ENCODE assay signal across 8 cellular contexts in the genomic region with DNA sequence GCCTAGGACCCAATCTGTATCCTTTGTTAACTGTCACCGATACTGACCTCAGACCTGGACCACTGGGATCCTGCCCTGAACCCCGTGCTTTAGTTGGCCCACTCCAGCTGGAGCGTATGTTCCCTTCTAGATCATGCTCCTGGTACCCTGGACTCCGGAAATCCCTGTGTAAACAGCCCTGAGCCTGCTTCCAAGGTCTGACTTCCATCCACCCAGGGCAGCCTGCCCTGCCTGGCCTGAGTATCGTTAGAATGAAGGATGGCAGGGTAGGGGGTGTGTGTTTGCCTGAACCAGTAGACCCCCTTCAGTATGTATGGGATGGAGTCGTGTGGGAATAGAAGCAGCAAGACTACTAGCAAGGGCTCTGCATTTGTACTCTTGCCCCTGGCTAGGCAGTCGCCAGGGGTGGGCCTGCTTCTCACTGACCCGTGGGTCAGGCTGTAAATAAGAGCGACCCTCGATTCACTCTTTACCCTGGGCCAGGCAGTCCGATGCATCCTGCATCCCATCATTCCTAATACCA. TPM values are rescaled to one million over a fixed set of nuclear protein-coding genes. Genes with fewer than 3 reads are reported as not detected.
DNase-seq lines count a peak whose midpoint lies in the region; ATAC-seq and TF ChIP-seq lines count a peak whose summit lies in the region.

No MANE protein-coding gene starts in this region.

- peak overlapping the region; percentile 46 for H3K4me3 Mint-ChIP-seq in activated naive CD8-positive, alpha-beta T cell treated with anti-CD3 and anti-CD28 coated beads, Interleukin-2, amount 50 U/mL, for 24 hours
- peak overlapping the region; percentile 12 to 48 for H3K4me3 Mint-ChIP-seq in stimulated activated naive B cell treated with anti-CD40 and anti-IgM and Interleukin-4, amounts not matched to agents 10 μg/mL and 1 μg/mL and 100 μg/mL, for 72 hours

- no peaks in the 10 kb centered on the region for H3K79me2 ChIP-seq in PC-9 (ENCODE audit: low read depth)

- ATAC-seq in activated naive CD8-positive, alpha-beta T cell treated with anti-CD3 and anti-CD28 coated beads, Interleukin-2, amount 50 U/mL, for 24 hours: no peak
- ATAC-seq in stimulated activated naive B cell treated with anti-CD40 and anti-IgM and Interleukin-4, amounts not matched to agents 10 μg/mL and 1 μg/mL and 100 μg/mL, for 72 hours (replicated peaks): no peak
- ATAC-seq in HG02588 (IDR thresholded peaks at IDR 0.05; ENCODE audit: unreplicated experiment): no peak

- no peaks in the 10 kb centered on the region for H3K9me3 Mint-ChIP-seq in activated naive CD8-positive, alpha-beta T cell treated with anti-CD3 and anti-CD28 coated beads, Interleukin-2, amount 50 U/mL, for 24 hours
- H3K9me3 Mint-ChIP-seq in stimulated activated naive B cell treated with anti-CD40 and anti-IgM and Interleukin-4, amounts not matched to agents 10 μg/mL and 1 μg/mL and 100 μg/mL, for 72 hours: no peaks in the 10 kb centered on the region

- H3K36me3 Mint-ChIP-seq in activated naive CD8-positive, alpha-beta T cell treated with anti-CD3 and anti-CD28 coated beads, Interleukin-2, amount 50 U/mL, for 24 hours (ENCODE audit: low read depth): no peaks in the 10 kb centered on the region
- no peaks in the 10 kb centered on the region for H3K36me3 Mint-ChIP-seq in stimulated activated naive B cell treated with anti-CD40 and anti-IgM and Interleukin-4, amounts not matched to agents 10 μg/mL and 1 μg/mL and 100 μg/mL, for 72 hours

- H3K27me3 ChIP-seq in layer of hippocampus (ENCODE audit: control insufficient read depth, insufficient read depth, low read length): peaks cover 2% of the 10 kb centered on the region
- H3K27me3 ChIP-seq in PC-9 (ENCODE audit: insufficient read depth, low read depth): peaks cover 52% of the 10 kb centered on the region

- H3K36me3 ChIP-seq in PC-9 (ENCODE audit: low read depth): no peaks in the 10 kb centered on the region

- H2AFZ ChIP-seq in PC-9: no peak overlapping the region

- H4K20me1 ChIP-seq in PC-9 (ENCODE audit: insufficient read depth): no peaks in the 10 kb centered on the region

- DNase-seq in NCI-H1417 (lab: John Stamatoyannopoulos, UW) (peak in 2 of 3 experiments; percentile 58 to 64), NCI-H1417 treated with DMSO at 0.1 percent for 48 hours (lab: John Stamatoyannopoulos, UW) (no peak), NCI-H345 (lab: John Stamatoyannopoulos, UW) (no peak), PC-9 (no peak)
- no peak for DNase-seq in activated naive CD8-positive, alpha-beta T cell treated with anti-CD3 and anti-CD28 coated beads, Interleukin-2, amount 50 U/mL, for 24 hours
- DNase-seq in stimulated activated naive B cell treated with anti-CD40 and anti-IgM and Interleukin-4, amounts not matched to agents 10 μg/mL and 1 μg/mL and 100 μg/mL, for 72 hours: no peak

- H3K4me1 ChIP-seq in PC-9 (replicated peaks; ENCODE audit: insufficient read depth): no peaks in the 10 kb centered on the region

- H3K9me3 ChIP-seq in PC-9 (ENCODE audit: insufficient read depth, low read depth): no peaks in the 10 kb centered on the region

- CTCF ChIA-PET in PC-9 (lab: Charles Lee): no interaction called here

- intact Hi-C loops in PC-9 (cut with micrococcal nuclease; ENCODE audit: unreplicated experiment): no loop called here

- H3K27ac ChIP-seq in layer of hippocampus (ENCODE audit: low read depth, low read length) (peak overlapping the region; percentile 98), PC-9 (no peak overlapping the region)

- peaks cover 33% of the 10 kb centered on the region for H3K27me3 Mint-ChIP-seq in activated naive CD8-positive, alpha-beta T cell treated with anti-CD3 and anti-CD28 coated beads, Interleukin-2, amount 50 U/mL, for 24 hours
- peaks cover 15 to 33% of the 10 kb centered on the region in 2 donors for H3K27me3 Mint-ChIP-seq in stimulated activated naive B cell treated with anti-CD40 and anti-IgM and Interleukin-4, amounts not matched to agents 10 μg/mL and 1 μg/mL and 100 μg/mL, for 72 hours

- no peak overlapping the region for H3K4me3 ChIP-seq in PC-9

- BruUV-seq in PC-9 (replicated peaks; lab: Mats Ljungman, UMichigan): no TSS peak

- no peaks in the 10 kb centered on the region for H3F3A ChIP-seq in PC-9 (ENCODE audit: insufficient read depth, low read depth)

- no peak for TF ChIP-seq CTCF in PC-9 (conservative IDR thresholded peaks at IDR 0.05)

- H3K4me1 Mint-ChIP-seq in activated naive CD8-positive, alpha-beta T cell treated with anti-CD3 and anti-CD28 coated beads, Interleukin-2, amount 50 U/mL, for 24 hours: no peaks in the 10 kb centered on the region
- peaks cover 0 to 2% of the 10 kb centered on the region in 2 donors for H3K4me1 Mint-ChIP-seq in stimulated activated naive B cell treated with anti-CD40 and anti-IgM and Interleukin-4, amounts not matched to agents 10 μg/mL and 1 μg/mL and 100 μg/mL, for 72 hours

- no peak overlapping the region for H3K4me2 ChIP-seq in PC-9

- H3K9me2 ChIP-seq in PC-9 (ENCODE audit: insufficient read depth): no peaks in the 10 kb centered on the region

- POLR2A ChIA-PET in PC-9 (lab: Charles Lee; ENCODE audit: unreplicated experiment): no interaction called here

- H3K27ac Mint-ChIP-seq in activated naive CD8-positive, alpha-beta T cell treated with anti-CD3 and anti-CD28 coated beads, Interleukin-2, amount 50 U/mL, for 24 hours: no peak overlapping the region
- H3K27ac Mint-ChIP-seq in stimulated activated naive B cell treated with anti-CD40 and anti-IgM and Interleukin-4, amounts not matched to agents 10 μg/mL and 1 μg/mL and 100 μg/mL, for 72 hours: no peak overlapping the region

RNA-seq across cellular contexts. Expression of a gene that starts 0.7 kb away (rescaled TPM):
- total RNA-seq in PC-9 (2021): not detected in 2 replicates

RNA-seq across cellular contexts. Expression of a gene that starts 50.3 kb away (rescaled TPM):
- total RNA-seq in PC-9 (2021): 39.2 and 40.8 TPM in 2 replicates

Comparison
In these comparisons a context has a peak if more than half of its experiments do, and no peak if none do; other contexts are left out.
1. DNase-seq: peak in NCI-H1417 (2 of 3); none in NCI-H1417 treated with DMSO at 0.1 percent for 48 hours (single experiment), activated naive CD8-positive, alpha-beta T cell treated with anti-CD3 and anti-CD28 coated beads, Interleukin-2, amount 50 U/mL, for 24 hours (single experiment), stimulated activated naive B cell treated with anti-CD40 and anti-IgM and Interleukin-4, amounts not matched to agents 10 μg/mL and 1 μg/mL and 100 μg/mL, for 72 hours (single experiment), NCI-H345 (single experiment) and PC-9 (0 of 2).